18 cellular contexts compared by ENCODE assay signal in the genomic region with DNA sequence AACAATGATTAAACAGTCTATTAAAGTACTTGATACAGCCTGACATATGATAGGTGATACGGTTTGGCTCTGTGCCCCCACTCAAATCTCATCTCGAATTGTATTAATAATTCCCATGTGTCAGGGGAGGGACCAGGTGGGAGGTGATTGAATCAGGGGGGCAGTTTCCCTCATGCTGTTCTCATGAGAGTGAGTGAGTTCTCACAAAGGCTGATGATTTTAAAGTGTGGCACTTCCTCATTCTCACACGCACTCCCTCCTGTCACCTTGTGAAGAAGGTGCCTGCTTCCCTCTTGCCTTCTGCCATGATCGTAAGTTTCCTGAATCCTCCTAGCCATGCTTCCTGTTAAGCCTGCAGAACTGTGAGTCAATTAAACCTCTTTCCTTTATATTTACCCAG.
DNase-seq lines count a peak whose midpoint lies in the region; ATAC-seq and TF ChIP-seq lines count a peak whose summit lies in the region.
"Had no signal": no experiment of that assay in that cellular context is flagged by ENCODE, and none has a peak within 500 bp of the region (broad histone marks: within the 10 kb centered on the region; RNA-seq: fewer than 3 reads in every experiment).

No MANE protein-coding gene starts in this region.

- no peaks in the 10 kb centered on the region for H3K36me3 ChIP-seq in OCI-LY3 (replicated peaks; ENCODE audit: low read depth, low read length)
- H3K36me3 ChIP-seq: transverse colon had no signal

- DNase-seq in kidney tubule cell (ENCODE audit: low spot score) = peak; percentile 81
- no peak for DNase-seq in HCEC 1CT
- DNase-seq in NCI-H1694 (lab: John Stamatoyannopoulos, UW) = no peak
- DNase-seq in AML-193 (lab: John Stamatoyannopoulos, UW) = no peak
- DNase-seq: activated CD4-positive, alpha-beta T cell treated with anti-CD3 and anti-CD28 coated beads, Interleukin-2, amount 10 ng/mL, durations not matched to agents 7 days and 5 days; activated naive CD4-positive, alpha-beta T cell treated with anti-CD3 and anti-CD28 coated beads for 36 hours; activated T-cell treated with anti-CD3 and anti-CD28 coated beads for 4 hours; aorta; left cardiac atrium; mucosa of descending colon; NCI-H510A treated with DMSO at 0.1 percent for 48 hours; stimulated activated CD4-positive, alpha-beta T cell treated with anti-CD3 and anti-CD28 coated beads, Interleukin-15, amount 100 ng/mL, for 24 hours; stimulated activated naive CD4-positive, alpha-beta T cell treated with Interleukin-2 at 50 U/mL for 16 hours; transverse colon had no signal

- peaks cover 2% of the 10 kb centered on the region; the same call in 1 of the 2 replicates for H3K4me1 ChIP-seq in OCI-LY3 (ENCODE audit: low read length)
- H3K4me1 ChIP-seq: transverse colon had no signal

- H3K9me3 ChIP-seq in OCI-LY3 (ENCODE audit: insufficient read depth, low read length) = no peaks in the 10 kb centered on the region
- H3K9me3 ChIP-seq: mucosa of descending colon, transverse colon had no signal

- H2AFZ ChIP-seq in OCI-LY3 (ENCODE audit: low read depth, low read length) = no peak overlapping the region

- no peaks in the 10 kb centered on the region for H4K20me1 ChIP-seq in OCI-LY3 (ENCODE audit: insufficient read depth, low read length)

- H3K27ac ChIP-seq in OCI-LY3 (ENCODE audit: low read length) = no peak overlapping the region
- H3K27ac ChIP-seq: transverse colon had no signal

- peak overlapping the region; percentile 9; the same call in 1 of the 2 replicates for H3K4me2 ChIP-seq in OCI-LY3 (ENCODE audit: low read length)

- TF ChIP-seq CTCF in OCI-LY3 (IDR thresholded peaks at IDR 0.05; ENCODE audit: low read depth, low read length) = no peak

- no peak overlapping the region for H3K4me3 ChIP-seq in OCI-LY3 (ENCODE audit: low read length)
- H3K4me3 ChIP-seq: mucosa of descending colon, transverse colon had no signal

- no peak overlapping the region for H3K9ac ChIP-seq in OCI-LY3 (ENCODE audit: low read length)

- H3K27me3 ChIP-seq in OCI-LY3 (ENCODE audit: low read depth, low read length) = no peaks in the 10 kb centered on the region
- H3K27me3 ChIP-seq: transverse colon had no signal

- ATAC-seq in GM18858 (IDR thresholded peaks at IDR 0.05; ENCODE audit: unreplicated experiment) (peak; percentile 57), HG02610 (IDR thresholded peaks at IDR 0.05; ENCODE audit: unreplicated experiment) (peak; percentile 64), GM18907 (IDR thresholded peaks at IDR 0.05; ENCODE audit: unreplicated experiment) (no peak)
- ATAC-seq: left cardiac atrium, mucosa of descending colon had no signal

- no peaks in the 10 kb centered on the region for H3K79me2 ChIP-seq in OCI-LY3 (ENCODE audit: low read length)
